ENCODE assay signal across 25 cellular contexts in the genomic region with DNA sequence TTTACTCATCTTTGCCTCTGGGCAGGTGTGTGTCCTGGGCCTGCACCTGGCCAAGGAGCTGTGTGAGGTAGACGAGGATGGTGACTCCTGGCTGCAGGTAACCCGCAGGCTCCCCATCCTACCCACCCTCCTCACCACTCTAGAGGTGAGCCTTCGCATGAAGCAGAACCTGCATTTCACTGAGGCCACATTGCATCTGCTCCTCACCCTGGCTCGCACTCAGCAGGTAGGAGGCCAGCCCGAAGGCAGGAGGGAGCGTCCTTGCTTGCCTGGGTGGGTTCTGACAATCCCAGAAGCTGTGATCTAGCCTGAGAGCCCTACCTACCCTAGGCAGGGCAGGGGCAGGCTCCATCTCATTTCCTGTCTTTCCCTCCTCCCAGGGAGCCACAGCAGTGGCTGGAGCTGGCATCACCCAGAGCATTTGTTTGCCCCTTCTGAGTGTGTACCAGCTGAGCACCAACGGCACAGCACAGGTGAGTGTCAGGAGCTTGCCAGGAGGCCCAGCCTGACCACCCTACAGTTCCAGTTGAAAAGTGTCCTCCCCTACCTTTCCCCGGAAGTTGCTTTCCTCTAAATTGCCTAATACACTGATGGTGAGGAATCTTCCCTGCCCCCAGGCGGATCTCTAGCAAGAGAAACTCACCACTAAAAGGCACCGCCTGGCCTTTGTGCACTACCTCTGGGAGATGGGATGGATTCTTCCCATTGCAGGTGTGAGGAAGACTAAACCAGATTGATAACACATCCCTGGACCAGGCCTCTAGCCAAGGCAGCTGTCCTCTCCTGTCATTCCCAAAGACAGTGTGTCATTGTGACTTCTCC. TPM values are rescaled to one million over a fixed set of nuclear protein-coding genes. Genes with fewer than 3 reads are reported as not detected.
A peak's percentile ranks its signal among the peaks of the same experiment; 100 is the strongest.
DNase-seq lines count a peak whose midpoint lies in the region; ATAC-seq, FAIRE-seq and TF ChIP-seq lines count a peak whose summit lies in the region.
"Had no signal": no experiment of that assay in that cellular context is flagged by ENCODE, and none has a peak within 500 bp of the region (broad histone marks: within the 10 kb centered on the region; RNA-seq: fewer than 3 reads in every experiment).

No MANE protein-coding gene starts in this region.

- no peaks in the 10 kb centered on the region for H3K27me3 ChIP-seq in H1 (replicated peaks in 1 of 4; ENCODE audit: control insufficient read depth in 3 of 4, extremely low read depth in 1 of 4, insufficient read depth in 3 of 4, low read length in 3 of 4)
- H3K27me3 ChIP-seq in neutrophil = no peaks in the 10 kb centered on the region
- H3K27me3 ChIP-seq: brain microvascular endothelial cell, gastrocnemius medialis had no signal

- H3K36me3 Mint-ChIP-seq in activated CD8-positive, alpha-beta T cell treated with anti-CD3 and anti-CD28 coated beads, Interleukin-2, amount 10 ng/mL, durations not matched to agents 7 days and 5 days (ENCODE audit: low read depth) = peaks cover 64% of the 10 kb centered on the region
- H3K36me3 Mint-ChIP-seq in activated CD8-positive, alpha-beta T cell treated with anti-CD3 and anti-CD28 coated beads for 36 hours (ENCODE audit: low read depth) = peaks cover 55% of the 10 kb centered on the region

- H2AK5ac ChIP-seq in H1 (ENCODE audit: low read depth, low read length) = no peak overlapping the region

- H3K4me1 Mint-ChIP-seq in activated CD8-positive, alpha-beta T cell treated with anti-CD3 and anti-CD28 coated beads, Interleukin-2, amount 10 ng/mL, durations not matched to agents 7 days and 5 days (ENCODE audit: low read depth) = no peaks in the 10 kb centered on the region
- H3K4me1 Mint-ChIP-seq in activated CD8-positive, alpha-beta T cell treated with anti-CD3 and anti-CD28 coated beads for 36 hours (ENCODE audit: low read depth) = no peaks in the 10 kb centered on the region
- H3K4me1 Mint-ChIP-seq: B cell had no signal

- no peak for TF ChIP-seq POLR2A in H1 (IDR thresholded peaks at IDR 0.05; ENCODE audit: control extremely low read depth in 1 of 2, low read depth in 2 of 2, low read length in 2 of 2)

- POLR2A ChIA-PET in activated CD8-positive, alpha-beta T cell treated with anti-CD3 and anti-CD28 coated beads, Interleukin-2, amount 10 ng/mL, durations not matched to agents 7 days and 5 days (lab: Charles Lee) = interaction anchor here (0.9 kb wide), 2 partner anchors 18 to 53 kb away, joined by 3 to 4 read pairs; no protein-coding TSS in a partner anchor
- POLR2A ChIA-PET in activated CD8-positive, alpha-beta T cell treated with anti-CD3 and anti-CD28 coated beads for 36 hours (lab: Charles Lee) = interaction anchor here (0.8 to 1.0 kb wide), 4 partner anchors 31 to 376 kb away, joined by 3 to 4 read pairs (median 3); no protein-coding TSS in a partner anchor
- POLR2A ChIA-PET in HEK293 (lab: Yijun Ruan, JAX) = interaction anchor here (1.2 kb wide), 1 partner anchor 9 kb away, joined by 3 read pairs; no protein-coding TSS in a partner anchor
- POLR2A ChIA-PET in H1 (lab: Charles Lee; ENCODE audit: partially characterized antibody) = interaction anchor here (0.7 to 6.2 kb wide), 7 partner anchors 9 to 25 kb away, joined by 3 to 41 read pairs (median 4); no protein-coding TSS in a partner anchor

- no peak overlapping the region for H3K23ac ChIP-seq in H1 (ENCODE audit: insufficient read length)

- H3K36me3 ChIP-seq in HEK293 (ENCODE audit: control insufficient read depth in 2 of 2, insufficient read depth in 1 of 2, low read length in 2 of 2) (peaks cover 8 to 85% of the 10 kb centered on the region in 2 experiments; a peak in 2 of 3 replicates), H1 (ENCODE audit: control insufficient read depth in 2 of 4, insufficient read depth in 4 of 4, low read length in 3 of 4) (peaks cover 45 to 74% (median 70%) of the 10 kb centered on the region in 4 experiments), neutrophil (peaks cover 73% of the 10 kb centered on the region)

- peaks cover 14 to 17% of the 10 kb centered on the region in 2 experiments for H4K20me1 ChIP-seq in H1 (replicated peaks in 1 of 2; ENCODE audit: control insufficient read depth in 1 of 2, insufficient read depth in 2 of 2, low read length in 2 of 2)

- no peaks in the 10 kb centered on the region for H3K27me3 Mint-ChIP-seq in activated CD8-positive, alpha-beta T cell treated with anti-CD3 and anti-CD28 coated beads, Interleukin-2, amount 10 ng/mL, durations not matched to agents 7 days and 5 days (ENCODE audit: low read depth)
- H3K27me3 Mint-ChIP-seq in activated CD8-positive, alpha-beta T cell treated with anti-CD3 and anti-CD28 coated beads for 36 hours = no peaks in the 10 kb centered on the region
- H3K27me3 Mint-ChIP-seq: B cell; natural killer cell treated with Interleukin-12 subunit alpha and Interleukin-12 subunit beta and Interleukin-15 and Interleukin-18, amount 100 ng/mL, for 72 hours had no signal

- no peak overlapping the region for H3K14ac ChIP-seq in H1 (ENCODE audit: insufficient read length)

- no peak overlapping the region for H2BK20ac ChIP-seq in H1 (ENCODE audit: low read length)

- H4K5ac ChIP-seq in H1 (ENCODE audit: insufficient read length, low read depth, low read length) = no peak overlapping the region

- peak; percentile 8 for ATAC-seq in activated CD8-positive, alpha-beta T cell treated with anti-CD3 and anti-CD28 coated beads, Interleukin-2, amount 10 ng/mL, durations not matched to agents 7 days and 5 days
- no peak for ATAC-seq in activated CD8-positive, alpha-beta T cell treated with anti-CD3 and anti-CD28 coated beads for 36 hours
- no peak for ATAC-seq in activated CD4-positive, CD25-positive, alpha-beta regulatory T cell treated with anti-CD3 and anti-CD28 coated beads, Interleukin-2, amount 50 U/mL, for 24 hours
- ATAC-seq in HG03354 (IDR thresholded peaks at IDR 0.05; ENCODE audit: poor library complexity, severe bottlenecking, unreplicated experiment) = no peak
- ATAC-seq: activated T-cell treated with anti-CD3 and anti-CD28 coated beads, Interleukin-2, amount 50 U/mL, for 4 hours; gastrocnemius medialis; natural killer cell treated with Interleukin-12 subunit alpha and Interleukin-12 subunit beta and Interleukin-15 and Interleukin-18, amount 100 ng/mL, for 72 hours; right cardiac atrium; SK-N-SH treated with all-trans-retinoic acid at 6 μM for 48 hours had no signal

- H3K4me3 ChIP-seq in HEK293 (ENCODE audit: low read depth, low read length) (no peak overlapping the region), H1 (ENCODE audit: extremely low read depth in 1 of 4, insufficient read depth in 2 of 4, low read depth in 3 of 4, low read length in 4 of 4) (no peak overlapping the region), neutrophil (ENCODE audit: low read depth in 1 of 2, low read length in 1 of 2) (no peak overlapping the region)
- H3K4me3 ChIP-seq: A549, gastrocnemius medialis, left ventricle myocardium inferior had no signal

- no peak overlapping the region for H3K4me3 Mint-ChIP-seq in activated CD8-positive, alpha-beta T cell treated with anti-CD3 and anti-CD28 coated beads, Interleukin-2, amount 10 ng/mL, durations not matched to agents 7 days and 5 days
- H3K4me3 Mint-ChIP-seq in activated CD8-positive, alpha-beta T cell treated with anti-CD3 and anti-CD28 coated beads for 36 hours = no peak overlapping the region
- H3K4me3 Mint-ChIP-seq: activated T-cell treated with anti-CD3 and anti-CD28 coated beads, Interleukin-2, amount 50 U/mL, for 4 hours; B cell; mesothelial cell of epicardium; natural killer cell treated with Interleukin-12 subunit alpha and Interleukin-12 subunit beta and Interleukin-15 and Interleukin-18, amount 100 ng/mL, for 72 hours had no signal

- H3K18ac ChIP-seq in H1 (ENCODE audit: extremely low read depth, low read length) = no peak overlapping the region

- FAIRE-seq in H1 (lab: Jason Lieb, UNC) = no peak
- FAIRE-seq: A549, GM18507 had no signal

- no peak for TF ChIP-seq CTCF in activated CD8-positive, alpha-beta T cell treated with anti-CD3 and anti-CD28 coated beads for 36 hours (IDR thresholded peaks at IDR 0.05)
- no peak for TF ChIP-seq CTCF in HEK293 (tag by site-specific recombination; IDR thresholded peaks at IDR 0.05)
- TF ChIP-seq CTCF in H1 (IDR thresholded peaks at IDR 0.05; ENCODE audit: control extremely low read depth in 1 of 3, insufficient read depth in 1 of 3, low read depth in 1 of 3, low read length in 3 of 3) = no peak
- TF ChIP-seq CTCF in neutrophil (IDR thresholded peaks at IDR 0.05) = no peak

- no peaks in the 10 kb centered on the region for H3K79me2 ChIP-seq in H1 (ENCODE audit: control insufficient read depth in 1 of 2, insufficient read depth in 2 of 2, low read length in 2 of 2)
- H3K79me2 ChIP-seq: parathyroid adenoma had no signal

- no peak overlapping the region for H4K8ac ChIP-seq in H1 (ENCODE audit: extremely low read depth, insufficient read depth, low read length)

- H3K79me1 ChIP-seq in H1 (ENCODE audit: low read depth, low read length) = no peaks in the 10 kb centered on the region

- H3K9me3 Mint-ChIP-seq in activated CD8-positive, alpha-beta T cell treated with anti-CD3 and anti-CD28 coated beads, Interleukin-2, amount 10 ng/mL, durations not matched to agents 7 days and 5 days (ENCODE audit: insufficient read depth) = no peaks in the 10 kb centered on the region
- no peaks in the 10 kb centered on the region for H3K9me3 Mint-ChIP-seq in activated CD8-positive, alpha-beta T cell treated with anti-CD3 and anti-CD28 coated beads for 36 hours
- H3K9me3 Mint-ChIP-seq: activated T-cell treated with anti-CD3 and anti-CD28 coated beads, Interleukin-2, amount 50 U/mL, for 4 hours; mesothelial cell of epicardium; natural killer cell treated with Interleukin-12 subunit alpha and Interleukin-12 subunit beta and Interleukin-15 and Interleukin-18, amount 100 ng/mL, for 72 hours had no signal

- H3K23me2 ChIP-seq in H1 (ENCODE audit: low read depth, low read length) = 0 out of 2 replicates have a peak, but pooled peaks cover 1% of the 10 kb centered on the region

- CTCF ChIA-PET in activated CD8-positive, alpha-beta T cell treated with anti-CD3 and anti-CD28 coated beads, Interleukin-2, amount 10 ng/mL, durations not matched to agents 7 days and 5 days (lab: Charles Lee) = no interaction called here
- CTCF ChIA-PET in activated CD8-positive, alpha-beta T cell treated with anti-CD3 and anti-CD28 coated beads for 36 hours (lab: Charles Lee) = no interaction called here
- CTCF ChIA-PET in HEK293 (lab: Yijun Ruan, JAX) (no interaction called here), H1 (lab: Charles Lee; ENCODE audit: partially characterized antibody) (interaction anchor here (0.9 to 1.4 kb wide), 4 partner anchors 8 to 49 kb away, joined by 3 to 4 read pairs (median 3); partner anchors contain the start of gene SH3GLB2)

- no peak overlapping the region for H3K4ac ChIP-seq in H1 (replicated peaks; ENCODE audit: insufficient read length, low read depth, low read length)

- no peak overlapping the region for H3K56ac ChIP-seq in H1 (replicated peaks; ENCODE audit: insufficient read length, low read depth, low read length)

- no peak overlapping the region for H4K91ac ChIP-seq in H1 (replicated peaks; ENCODE audit: insufficient read length, low read length)

- H3K9ac ChIP-seq in H1 (replicated peaks in 1 of 4; ENCODE audit: extremely low read depth in 1 of 4, low read depth in 3 of 4, low read length in 3 of 4) = no peak overlapping the region
- H3K9ac ChIP-seq: parathyroid adenoma had no signal

- H3K4me2 ChIP-seq in H1 (ENCODE audit: insufficient read depth in 1 of 2, low read depth in 2 of 2, low read length in 2 of 2) = no peak overlapping the region
- H3K4me2 ChIP-seq: A549 had no signal

- H3K4me1 ChIP-seq in HEK293 (ENCODE audit: control insufficient read depth, insufficient read depth, low read length) (no peaks in the 10 kb centered on the region), H1 (replicated peaks in 1 of 4; ENCODE audit: control insufficient read depth in 3 of 4, insufficient read depth in 4 of 4, low read length in 3 of 4) (no peaks in the 10 kb centered on the region), neutrophil (ENCODE audit: control insufficient read depth in 1 of 2, insufficient read depth in 1 of 2, low read depth in 1 of 2, low read length in 1 of 2) (peaks cover 14 to 17% of the 10 kb centered on the region in 2 experiments)
- H3K4me1 ChIP-seq: A549, parathyroid adenoma had no signal

- no peak overlapping the region for H2AFZ ChIP-seq in H1 (ENCODE audit: low read length)
- H2AFZ ChIP-seq: parathyroid adenoma had no signal

- H3K27ac Mint-ChIP-seq in activated CD8-positive, alpha-beta T cell treated with anti-CD3 and anti-CD28 coated beads, Interleukin-2, amount 10 ng/mL, durations not matched to agents 7 days and 5 days = peak overlapping the region; percentile 55
- no peak overlapping the region for H3K27ac Mint-ChIP-seq in activated CD8-positive, alpha-beta T cell treated with anti-CD3 and anti-CD28 coated beads for 36 hours
- H3K27ac Mint-ChIP-seq: B cell; natural killer cell treated with Interleukin-12 subunit alpha and Interleukin-12 subunit beta and Interleukin-15 and Interleukin-18, amount 100 ng/mL, for 72 hours had no signal

- no peak for DNase-seq in activated CD8-positive, alpha-beta T cell treated with anti-CD3 and anti-CD28 coated beads, Interleukin-2, amount 10 ng/mL, durations not matched to agents 7 days and 5 days
- DNase-seq in activated CD8-positive, alpha-beta T cell treated with anti-CD3 and anti-CD28 coated beads for 36 hours = no peak
- DNase-seq in H1 (ENCODE audit: low read depth in 1 of 2, low spot score in 2 of 2) = no peak
- DNase-seq in Kasumi-1 (lab: John Stamatoyannopoulos, UW) = no peak
- DNase-seq: activated CD8-positive, alpha-beta memory T cell treated with anti-CD3 and anti-CD28 coated beads for 24 hours; activated T-cell treated with anti-CD3 and anti-CD28 coated beads, Interleukin-2, amount 50 U/mL, for 4 hours; brain microvascular endothelial cell; gastrocnemius medialis; hypothalamus; left ventricle myocardium inferior; NCI-H1417; NCI-H446; right cardiac atrium; T-helper 9 cell had no signal

- no peak overlapping the region for H2BK5ac ChIP-seq in H1 (ENCODE audit: low read depth, low read length)

- intact Hi-C loops in activated CD8-positive, alpha-beta T cell treated with anti-CD3 and anti-CD28 coated beads for 36 hours (cut with micrococcal nuclease) = no loop called here

- H3K9me3 ChIP-seq in HEK293 (ENCODE audit: control insufficient read depth, insufficient read depth, low read depth, low read length) = no peaks in the 10 kb centered on the region
- no peaks in the 10 kb centered on the region for H3K9me3 ChIP-seq in H1 (ENCODE audit: insufficient read depth in 2 of 2, low read depth in 1 of 2, low read length in 1 of 2)
- no peaks in the 10 kb centered on the region for H3K9me3 ChIP-seq in neutrophil
- H3K9me3 ChIP-seq: A549, gastrocnemius medialis, left ventricle myocardium inferior had no signal

- no peak overlapping the region for H2BK15ac ChIP-seq in H1 (ENCODE audit: low read length)

- TF ChIP-seq EP300 in H1 (IDR thresholded peaks at IDR 0.05; ENCODE audit: borderline replicate concordance in 1 of 2, low read depth in 2 of 2, low read length in 2 of 2) = no peak

- H2BK120ac ChIP-seq in H1 (replicated peaks; ENCODE audit: low read depth, low read length) = no peak overlapping the region

- WGBS in H1 (ENCODE audit: extremely low coverage in 1 of 2, insufficient coverage in 1 of 2, insufficient read length in 1 of 2, insufficient replicate concordance in 2 of 2, low coverage in 1 of 2, low lambda C conversion rate in 2 of 2, missing lambda C conversion rate in 1 of 2), 2 experiments = 91% methylated on average over 10 of the region's 10 CpGs; no CpG with 5 or more reads in 1 of the 2 experiments

- TF ChIP-seq RAD21 in H1 (IDR thresholded peaks at IDR 0.05 in 1 of 2, conservative IDR thresholded peaks at IDR 0.05 in 1 of 2; ENCODE audit: low read depth in 2 of 2, low read length in 2 of 2) = no peak

- H2BK12ac ChIP-seq in H1 (ENCODE audit: low read depth, low read length) = no peak overlapping the region

- H3K27ac ChIP-seq in HEK293 (ENCODE audit: extremely low read depth, low read depth, low read length) = no peak overlapping the region
- H3K27ac ChIP-seq in H1 (ENCODE audit: low read depth, low read length) = no peak overlapping the region
- H3K27ac ChIP-seq in neutrophil = peak overlapping the region; percentile 21
- H3K27ac ChIP-seq: A549, brain microvascular endothelial cell, gastrocnemius medialis, left ventricle myocardium inferior, parathyroid adenoma had no signal

RNA-seq across cellular contexts. Expression of gene SH3GLB2, which starts 26.4 kb away (rescaled TPM):
- total RNA-seq in activated CD8-positive, alpha-beta T cell treated with anti-CD3 and anti-CD28 coated beads, Interleukin-2, amount 10 ng/mL, durations not matched to agents 7 days and 5 days = 100 to 1,000 TPM; 107 to 109 TPM
- 10 to 100 TPM; 49.3 to 50.8 TPM for total RNA-seq in activated CD8-positive, alpha-beta T cell treated with anti-CD3 and anti-CD28 coated beads for 36 hours
- 52.7 and 54.9 TPM in 2 replicates for total RNA-seq in H1 (2021; fragmentation: NEBNext Ultra II Directional; extraction: Animal tissue kit (Norgen Biotek cat#: 25700))
- polyA plus RNA-seq in H1 (2011; rRNA removed) = 79.9 and 95.9 TPM in 2 replicates
- 70.3 TPM for polyA plus RNA-seq in H1 (2011; cell fraction: cytosol; rRNA removed)
- polyA plus RNA-seq in H1 (2011; cell fraction: nucleus; rRNA removed) = 212 TPM
- 30.6 to 57.9 TPM (median 53.7 TPM) in 4 replicates for polyA plus RNA-seq in H1 (2012, experiment 1 of 2)
- 34.8 TPM for polyA plus RNA-seq in H1 (2012, experiment 2 of 2)
- polyA plus RNA-seq in H1 (2013, experiment 1 of 2) = 32.9 TPM
- polyA plus RNA-seq in H1 (2013, experiment 2 of 2) = 31.8 TPM
- 25.4 and 33.3 TPM in 2 replicates for polyA minus RNA-seq in H1 (2011; rRNA and poly(A)+ RNA removed)
- polyA minus RNA-seq in H1 (2011; cell fraction: cytosol; rRNA and poly(A)+ RNA removed) = 31.9 TPM
- polyA minus RNA-seq in H1 (2011; cell fraction: nucleus; rRNA and poly(A)+ RNA removed) = 44.1 TPM

RNA-seq across cellular contexts. Expression of gene MIGA2, which starts 34.7 kb away (rescaled TPM):
- total RNA-seq in activated CD8-positive, alpha-beta T cell treated with anti-CD3 and anti-CD28 coated beads, Interleukin-2, amount 10 ng/mL, durations not matched to agents 7 days and 5 days = 10 to 100 TPM; 38.3 to 45.6 TPM
- 10 to 100 TPM; 34.6 to 35.8 TPM for total RNA-seq in activated CD8-positive, alpha-beta T cell treated with anti-CD3 and anti-CD28 coated beads for 36 hours
- total RNA-seq in H1 (2021; fragmentation: NEBNext Ultra II Directional; extraction: Animal tissue kit (Norgen Biotek cat#: 25700)) = 30.9 and 39.0 TPM in 2 replicates
- polyA plus RNA-seq in H1 (2011; rRNA removed) = 24.6 and 36.6 TPM in 2 replicates
- 31.0 TPM for polyA plus RNA-seq in H1 (2011; cell fraction: cytosol; rRNA removed)
- 271 TPM for polyA plus RNA-seq in H1 (2011; cell fraction: nucleus; rRNA removed)
- 23.6 to 37.7 TPM (median 30.3 TPM) in 4 replicates for polyA plus RNA-seq in H1 (2012, experiment 1 of 2)
- polyA plus RNA-seq in H1 (2012, experiment 2 of 2) = 23.7 TPM
- polyA plus RNA-seq in H1 (2013, experiment 1 of 2) = 18.7 TPM
- 16.5 TPM for polyA plus RNA-seq in H1 (2013, experiment 2 of 2)
- polyA minus RNA-seq in H1 (2011; rRNA and poly(A)+ RNA removed) = 11.5 and 21.2 TPM in 2 replicates
- polyA minus RNA-seq in H1 (2011; cell fraction: cytosol; rRNA and poly(A)+ RNA removed) = 8.1 TPM
- 51.4 TPM for polyA minus RNA-seq in H1 (2011; cell fraction: nucleus; rRNA and poly(A)+ RNA removed)

RNA-seq across cellular contexts. Expression of gene NUP188, which starts 54.2 kb away (rescaled TPM):
- total RNA-seq in activated CD8-positive, alpha-beta T cell treated with anti-CD3 and anti-CD28 coated beads, Interleukin-2, amount 10 ng/mL, durations not matched to agents 7 days and 5 days = 10 to 100 TPM; 83.8 to 85.2 TPM
- 100 to 1,000 TPM in 1 of 2 experiments, 10 to 100 TPM in 1; 96.2 to 110 TPM for total RNA-seq in activated CD8-positive, alpha-beta T cell treated with anti-CD3 and anti-CD28 coated beads for 36 hours
- 95.0 and 111 TPM in 2 replicates for total RNA-seq in H1 (2021; fragmentation: NEBNext Ultra II Directional; extraction: Animal tissue kit (Norgen Biotek cat#: 25700))
- polyA plus RNA-seq in H1 (2011; rRNA removed) = 90.1 and 107 TPM in 2 replicates
- polyA plus RNA-seq in H1 (2011; cell fraction: cytosol; rRNA removed) = 88.7 TPM
- 175 TPM for polyA plus RNA-seq in H1 (2011; cell fraction: nucleus; rRNA removed)
- 60.3 to 76.3 TPM (median 70.1 TPM) in 4 replicates for polyA plus RNA-seq in H1 (2012, experiment 1 of 2)
- 29.6 TPM for polyA plus RNA-seq in H1 (2012, experiment 2 of 2)
- 36.8 TPM for polyA plus RNA-seq in H1 (2013, experiment 1 of 2)
- polyA plus RNA-seq in H1 (2013, experiment 2 of 2) = 33.8 TPM
- 267 and 345 TPM in 2 replicates for polyA minus RNA-seq in H1 (2011; rRNA and poly(A)+ RNA removed)
- 92.6 TPM for polyA minus RNA-seq in H1 (2011; cell fraction: cytosol; rRNA and poly(A)+ RNA removed)
- polyA minus RNA-seq in H1 (2011; cell fraction: nucleus; rRNA and poly(A)+ RNA removed) = 136 TPM

RNA-seq across cellular contexts. Expression of gene DOLK, which starts 54.3 kb away (rescaled TPM):
- 1 to 10 TPM; 7.9 to 8.7 TPM for total RNA-seq in activated CD8-positive, alpha-beta T cell treated with anti-CD3 and anti-CD28 coated beads, Interleukin-2, amount 10 ng/mL, durations not matched to agents 7 days and 5 days
- 1 to 10 TPM; 5.7 TPM for total RNA-seq in activated CD8-positive, alpha-beta T cell treated with anti-CD3 and anti-CD28 coated beads for 36 hours
- 17.2 and 18.8 TPM in 2 replicates for total RNA-seq in H1 (2021; fragmentation: NEBNext Ultra II Directional; extraction: Animal tissue kit (Norgen Biotek cat#: 25700))
- 39.1 and 44.3 TPM in 2 replicates for polyA plus RNA-seq in H1 (2011; rRNA removed)
- 26.5 TPM for polyA plus RNA-seq in H1 (2011; cell fraction: cytosol; rRNA removed)
- 32.5 TPM for polyA plus RNA-seq in H1 (2011; cell fraction: nucleus; rRNA removed)
- 17.6 to 21.5 TPM (median 20.6 TPM) in 4 replicates for polyA plus RNA-seq in H1 (2012, experiment 1 of 2)
- polyA plus RNA-seq in H1 (2012, experiment 2 of 2) = 21.4 TPM
- 33.1 TPM for polyA plus RNA-seq in H1 (2013, experiment 1 of 2)
- 34.1 TPM for polyA plus RNA-seq in H1 (2013, experiment 2 of 2)
- 45.1 and 47.0 TPM in 2 replicates for polyA minus RNA-seq in H1 (2011; rRNA and poly(A)+ RNA removed)
- 15.6 TPM for polyA minus RNA-seq in H1 (2011; cell fraction: cytosol; rRNA and poly(A)+ RNA removed)
- polyA minus RNA-seq in H1 (2011; cell fraction: nucleus; rRNA and poly(A)+ RNA removed) = 28.9 TPM
